ENCODE assay signal across 8 cellular contexts in the genomic region with DNA sequence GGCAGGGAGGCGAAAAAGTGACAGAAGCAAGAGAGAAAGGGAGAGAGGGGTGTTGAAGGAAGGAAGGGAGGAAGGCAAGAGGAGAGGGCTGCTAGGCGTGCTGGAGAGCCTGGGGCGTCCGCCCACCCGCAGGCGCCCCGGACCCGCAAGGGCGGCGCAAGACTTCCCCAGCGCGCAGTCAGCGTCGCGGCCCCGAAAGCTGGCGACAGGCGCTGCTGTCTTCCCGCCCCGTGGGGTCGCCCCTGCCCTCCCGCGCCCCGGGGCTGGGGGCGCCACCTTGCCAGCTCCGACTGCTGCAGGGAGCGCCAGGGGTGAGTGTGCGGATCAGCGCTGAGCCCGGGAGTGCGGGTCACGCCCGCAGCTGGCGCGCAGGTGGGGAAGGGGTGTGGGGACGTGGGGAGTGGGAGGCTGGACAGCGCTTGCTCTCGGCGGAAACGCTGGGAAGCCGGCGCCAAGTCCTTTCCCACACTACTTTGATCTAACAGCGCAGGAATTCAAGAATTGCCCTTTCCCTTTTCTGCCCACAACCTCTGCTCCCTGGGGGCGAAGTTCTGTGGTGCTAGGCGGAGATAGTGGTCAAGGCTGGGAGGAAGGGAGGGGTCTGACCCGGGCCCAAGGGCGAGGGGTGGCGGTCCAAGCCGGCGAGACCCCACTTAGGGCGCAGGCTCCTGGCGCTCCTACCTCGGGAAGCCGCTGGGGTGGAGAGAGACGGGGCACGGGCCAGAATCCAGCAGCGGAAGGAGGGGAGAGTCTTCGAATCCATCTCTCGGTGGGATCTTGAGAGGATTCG. TPM values are rescaled to one million over a fixed set of nuclear protein-coding genes. Genes with fewer than 3 reads are reported as not detected.
A peak's percentile ranks its signal among the peaks of the same experiment; 100 is the strongest.
DNase-seq lines count a peak whose midpoint lies in the region; ATAC-seq, FAIRE-seq and TF ChIP-seq lines count a peak whose summit lies in the region.

A gene (plus strand): TSS at position 175 of the 790 bp plus-strand sequence.

- no peak within 1 kb of the TSS for H3K27ac ChIP-seq in endothelial cell of umbilical vein (ENCODE audit: insufficient read depth, low read depth, low read length)

- DNase-seq in Calu3 (peak; percentile 52), NCI-H69 (lab: John Stamatoyannopoulos, UW) (peak; percentile 11), endothelial cell of umbilical vein (ENCODE audit: low read depth, low spot score) (no peak), frontal cortex (ENCODE audit: low spot score in 2 of 2) (no peak), globus pallidus (ENCODE audit: low spot score) (no peak)
- no peak for DNase-seq in natural killer cell treated with Interleukin-12 subunit alpha and Interleukin-12 subunit beta and Interleukin-15 and Interleukin-18, amount 100 ng/mL, for 72 hours (ENCODE audit: low spot score)
- no peak for DNase-seq in stimulated activated CD4-positive, alpha-beta T cell treated with anti-CD3 and anti-CD28 coated beads, Interleukin-4, amount 100 ng/mL, for 24 hours

- H3K4me1 Mint-ChIP-seq in Calu3 (ENCODE audit: low read depth, unreplicated experiment): peaks cover 21% of the 10 kb centered on the region
- peaks cover 13 to 18% of the 10 kb centered on the region in 2 donors for H3K4me1 Mint-ChIP-seq in natural killer cell treated with Interleukin-12 subunit alpha and Interleukin-12 subunit beta and Interleukin-15 and Interleukin-18, amount 100 ng/mL, for 72 hours (ENCODE audit: low read depth in 2 of 2)

- H3K27ac Mint-ChIP-seq in Calu3 (ENCODE audit: unreplicated experiment): peak within 1 kb of the TSS; percentile 92
- no peak within 1 kb of the TSS for H3K27ac Mint-ChIP-seq in natural killer cell treated with Interleukin-12 subunit alpha and Interleukin-12 subunit beta and Interleukin-15 and Interleukin-18, amount 100 ng/mL, for 72 hours

- FAIRE-seq in endothelial cell of umbilical vein (lab: Jason Lieb, UNC) (no peak), frontal cortex (lab: Jason Lieb, UNC) (no peak)

- no peaks in the 10 kb centered on the region for H3K79me2 ChIP-seq in endothelial cell of umbilical vein (ENCODE audit: control insufficient read depth, insufficient read depth, low read length)

- no peaks in the 10 kb centered on the region for H3K36me3 ChIP-seq in endothelial cell of umbilical vein (ENCODE audit: control insufficient read depth in 2 of 2, extremely low read depth in 1 of 2, insufficient read depth in 2 of 2, low read length in 2 of 2)

- peaks cover 16% of the 10 kb centered on the region for H3K36me3 Mint-ChIP-seq in Calu3 (ENCODE audit: insufficient read depth, unreplicated experiment)
- H3K36me3 Mint-ChIP-seq in natural killer cell treated with Interleukin-12 subunit alpha and Interleukin-12 subunit beta and Interleukin-15 and Interleukin-18, amount 100 ng/mL, for 72 hours: peaks cover 6% of the 10 kb centered on the region

- H3K9ac ChIP-seq in endothelial cell of umbilical vein (replicated peaks; ENCODE audit: extremely low read depth, insufficient read depth, low read length): no peak within 1 kb of the TSS

- H3K27me3 ChIP-seq in endothelial cell of umbilical vein (ENCODE audit: control insufficient read depth in 2 of 2, insufficient read depth in 2 of 2, low read length in 2 of 2): peaks cover 21 to 36% of the 10 kb centered on the region in 2 experiments

- peak within 1 kb of the TSS; percentile 47 for H2AFZ ChIP-seq in endothelial cell of umbilical vein (ENCODE audit: low read depth, low read length)

- dilution Hi-C loops in endothelial cell of umbilical vein (cut with MboI; ENCODE audit: extremely low pct_ligation_motif_present, low sequenced_read_pairs): no loop called here

- H3K9me1 ChIP-seq in endothelial cell of umbilical vein (replicated peaks; ENCODE audit: control insufficient read depth, extremely low read depth, insufficient read depth, low read length): no peaks in the 10 kb centered on the region

- peak within 1 kb of the TSS in 2 of 3 experiments; percentile 4 to 24 for H3K4me3 ChIP-seq in endothelial cell of umbilical vein (replicated peaks in 1 of 3; ENCODE audit: insufficient read depth in 1 of 3, low read depth in 1 of 3, low read length in 3 of 3)

- H3K9me3 ChIP-seq in endothelial cell of umbilical vein (replicated peaks; ENCODE audit: control insufficient read depth, insufficient read depth, low read length): no peaks in the 10 kb centered on the region

- TF ChIP-seq CTCF in Calu3 (IDR thresholded peaks at IDR 0.05; ENCODE audit: unreplicated experiment): no peak
- no peak for TF ChIP-seq CTCF in endothelial cell of umbilical vein (IDR thresholded peaks at IDR 0.05; ENCODE audit: extremely low read depth in 1 of 2, insufficient read depth in 1 of 2, low read depth in 1 of 2, low read length in 2 of 2)

- H3K27me3 Mint-ChIP-seq in Calu3 (ENCODE audit: unreplicated experiment): no peaks in the 10 kb centered on the region
- H3K27me3 Mint-ChIP-seq in natural killer cell treated with Interleukin-12 subunit alpha and Interleukin-12 subunit beta and Interleukin-15 and Interleukin-18, amount 100 ng/mL, for 72 hours: peaks cover 41 to 56% of the 10 kb centered on the region in 2 donors

- H4K20me1 ChIP-seq in endothelial cell of umbilical vein (replicated peaks; ENCODE audit: control insufficient read depth, extremely low read depth, insufficient read depth, low read length): no peaks in the 10 kb centered on the region

- no peak for TF ChIP-seq POLR2A in endothelial cell of umbilical vein (IDR thresholded peaks at IDR 0.05; ENCODE audit: low read depth, low read length)

- BruUV-seq in Calu3 (replicated peaks; lab: Mats Ljungman, UMichigan): no TSS peak
- no TSS peak for BruUV-seq in endothelial cell of umbilical vein (replicated peaks; lab: Mats Ljungman, UMichigan)

- no peaks in the 10 kb centered on the region for H3K9me3 Mint-ChIP-seq in Calu3 (ENCODE audit: low read depth, unreplicated experiment)
- H3K9me3 Mint-ChIP-seq in natural killer cell treated with Interleukin-12 subunit alpha and Interleukin-12 subunit beta and Interleukin-15 and Interleukin-18, amount 100 ng/mL, for 72 hours: no peaks in the 10 kb centered on the region

- no peaks in the 10 kb centered on the region for H3K4me1 ChIP-seq in endothelial cell of umbilical vein (ENCODE audit: control insufficient read depth, extremely low read depth, insufficient read depth, low read length)

- POLR2A ChIA-PET in endothelial cell of umbilical vein (lab: Charles Lee): no interaction called here

- intact Hi-C loops in Calu3 (cut with micrococcal nuclease; ENCODE audit: unreplicated experiment) (loop anchor here (5.0 kb wide), 1 partner anchor 50 kb away; no protein-coding TSS in a partner anchor), endothelial cell of umbilical vein (cut with micrococcal nuclease) (loop anchor here (5.0 kb wide), 1 partner anchor 200 kb away; no protein-coding TSS in a partner anchor)

- CTCF ChIA-PET in Calu3 (lab: Charles Lee) (no interaction called here), endothelial cell of umbilical vein (lab: Charles Lee) (no interaction called here)

- peak in 1 of 2 donors; percentile 41 for ATAC-seq in natural killer cell treated with Interleukin-12 subunit alpha and Interleukin-12 subunit beta and Interleukin-15 and Interleukin-18, amount 100 ng/mL, for 72 hours
- ATAC-seq in GM21423 (IDR thresholded peaks at IDR 0.05; ENCODE audit: unreplicated experiment): no peak

- H3K4me2 ChIP-seq in endothelial cell of umbilical vein (ENCODE audit: insufficient read depth, low read length): peak within 1 kb of the TSS; percentile 60

- H3K4me3 Mint-ChIP-seq in Calu3 (ENCODE audit: low read depth, unreplicated experiment): peak within 1 kb of the TSS; percentile 92
- peak within 1 kb of the TSS; percentile 45 for H3K4me3 Mint-ChIP-seq in natural killer cell treated with Interleukin-12 subunit alpha and Interleukin-12 subunit beta and Interleukin-15 and Interleukin-18, amount 100 ng/mL, for 72 hours

TF ChIP-seq in endothelial cell of umbilical vein, 7 proteins besides CTCF, POLR2A, EP300 and RAD21:
- peak; percentile 77 for TF ChIP-seq EZH2 (IDR thresholded peaks at IDR 0.05; ENCODE audit: borderline replicate concordance, low read depth, low read length, severe bottlenecking)
- no peak for TF ChIP-seq MYC (IDR thresholded peaks at IDR 0.05; ENCODE audit: low read depth, low read length)

RNA-seq across cellular contexts. Expression of the gene that starts here (rescaled TPM):
- 2.2 and 2.6 TPM in 2 replicates for total RNA-seq in Calu3 (2022)
- not detected in 2 replicates for total RNA-seq in endothelial cell of umbilical vein
- polyA plus RNA-seq in endothelial cell of umbilical vein: not detected in 2 replicates
- not detected in 2 replicates for polyA plus RNA-seq in endothelial cell of umbilical vein (2011; cell fraction: cytosol; rRNA removed)
- polyA plus RNA-seq in endothelial cell of umbilical vein (2011; cell fraction: nucleus; rRNA removed): not detected in 2 replicates
- polyA plus RNA-seq in endothelial cell of umbilical vein (2012): not detected in 2 replicates
- polyA minus RNA-seq in endothelial cell of umbilical vein: not detected in 2 replicates
- polyA minus RNA-seq in endothelial cell of umbilical vein (2011; cell fraction: cytosol; rRNA and poly(A)+ RNA removed): not detected
- polyA minus RNA-seq in endothelial cell of umbilical vein (2011; cell fraction: nucleus; rRNA and poly(A)+ RNA removed): not detected in 2 replicates
- total RNA-seq in natural killer cell treated with Interleukin-12 subunit alpha and Interleukin-12 subunit beta and Interleukin-15 and Interleukin-18, amount 100 ng/mL, for 72 hours: not detected
- total RNA-seq in frontal cortex: 0.41 TPM

Comparison
In these comparisons a context has a peak if more than half of its experiments do, and no peak if none do; other contexts are left out.
1. DNase-seq: peak in Calu3 (single experiment) and NCI-H69 (single experiment); none in endothelial cell of umbilical vein (single experiment), natural killer cell treated with Interleukin-12 subunit alpha and Interleukin-12 subunit beta and Interleukin-15 and Interleukin-18, amount 100 ng/mL, for 72 hours (single experiment), frontal cortex (0 of 2), stimulated activated CD4-positive, alpha-beta T cell treated with anti-CD3 and anti-CD28 coated beads, Interleukin-4, amount 100 ng/mL, for 24 hours (single experiment) and globus pallidus (single experiment).